In genomic region chr2:25589676-25590205, GRCh38 we compare ENCODE assay signal across 27 cellular contexts.
"Had no signal": no experiment of that assay in that cellular context is flagged by ENCODE, and none has a peak within 500 bp of the region (broad histone marks: within the 10 kb centered on the region; RNA-seq: fewer than 3 reads in every experiment).

No MANE protein-coding gene starts in this region.

- H3K9me3 Mint-ChIP-seq: mesothelial cell of epicardium; naive B cell; natural killer cell; nephron progenitor cell; neural progenitor cell; stimulated activated memory B cell treated with anti-CD40 and anti-IgM and Interleukin-4, amounts not matched to agents 10 μg/mL and 1 μg/mL and 100 μg/mL, for 72 hours; stimulated activated naive CD8-positive, alpha-beta T cell treated with anti-CD3 and anti-CD28 coated beads, Interleukin-15, amount 100 ng/mL, for 72 hours had no signal

- H3K27me3 Mint-ChIP-seq: naive B cell; progenitor cell of endocrine pancreas; stimulated activated memory B cell treated with anti-CD40 and anti-IgM and Interleukin-4, amounts not matched to agents 10 μg/mL and 1 μg/mL and 100 μg/mL, for 72 hours; stimulated activated naive CD8-positive, alpha-beta T cell treated with anti-CD3 and anti-CD28 coated beads, Interleukin-15, amount 100 ng/mL, for 72 hours had no signal

- H3K27me3 ChIP-seq: neural progenitor cell, ovary, right atrium auricular region, right lobe of liver, tibial artery, upper lobe of right lung had no signal

- H3K4me2 ChIP-seq: neural progenitor cell, smooth muscle cell had no signal

- ATAC-seq: natural killer cell; stimulated activated memory B cell treated with anti-CD40 and anti-IgM and Interleukin-4, amounts not matched to agents 10 μg/mL and 1 μg/mL and 100 μg/mL, for 72 hours; stimulated activated naive CD8-positive, alpha-beta T cell treated with anti-CD3 and anti-CD28 coated beads, Interleukin-15, amount 100 ng/mL, for 72 hours had no signal

- FAIRE-seq: urothelium cell line had no signal

- H3K27ac Mint-ChIP-seq: mesothelial cell of epicardium; natural killer cell; nephron progenitor cell; neural progenitor cell; progenitor cell of endocrine pancreas; stimulated activated memory B cell treated with anti-CD40 and anti-IgM and Interleukin-4, amounts not matched to agents 10 μg/mL and 1 μg/mL and 100 μg/mL, for 72 hours; stimulated activated naive CD8-positive, alpha-beta T cell treated with anti-CD3 and anti-CD28 coated beads, Interleukin-15, amount 100 ng/mL, for 72 hours had no signal

- H2AFZ ChIP-seq: neural progenitor cell had no signal

- H3K4me3 ChIP-seq: lower lobe of right lung, neural progenitor cell, ovary, right atrium auricular region, right lobe of liver, smooth muscle cell, thoracic aorta, tibial artery, upper lobe of right lung had no signal

- H3K9me3 ChIP-seq: lower lobe of right lung, ovary, right atrium auricular region, right lobe of liver, thoracic aorta, tibial artery, upper lobe of right lung had no signal

- H3K4me3 Mint-ChIP-seq: mesothelial cell of epicardium; naive B cell; natural killer cell; nephron progenitor cell; neural progenitor cell; stimulated activated memory B cell treated with anti-CD40 and anti-IgM and Interleukin-4, amounts not matched to agents 10 μg/mL and 1 μg/mL and 100 μg/mL, for 72 hours; stimulated activated naive CD8-positive, alpha-beta T cell treated with anti-CD3 and anti-CD28 coated beads, Interleukin-15, amount 100 ng/mL, for 72 hours had no signal

- H3K36me3 ChIP-seq: lower lobe of right lung, neural progenitor cell, ovary, right atrium auricular region, right lobe of liver, thoracic aorta, upper lobe of right lung had no signal

- H3K27ac ChIP-seq: lower lobe of right lung, neural progenitor cell, ovary, right atrium auricular region, right lobe of liver, thoracic aorta, tibial artery, upper lobe of right lung had no signal

- H3K36me3 Mint-ChIP-seq: mesothelial cell of epicardium; natural killer cell; stimulated activated memory B cell treated with anti-CD40 and anti-IgM and Interleukin-4, amounts not matched to agents 10 μg/mL and 1 μg/mL and 100 μg/mL, for 72 hours had no signal

- DNase-seq: islet precursor cell; left cardiac atrium; lower lobe of right lung; mammary epithelial cell; mesendoderm; naive B cell; natural killer cell; nephron progenitor cell; ovary; right lobe of liver; stimulated activated CD4-positive, alpha-beta T cell treated with anti-CD3 and anti-CD28 coated beads, Interleukin-1b, Interleukin-23, amount 100 ng/mL, for 48 hours; stimulated activated CD4-positive, alpha-beta T cell treated with anti-CD3 and anti-CD28 coated beads, Interleukin-2, amount 100 ng/mL, for 48 hours; stimulated activated CD4-positive, alpha-beta T cell treated with anti-CD3 and anti-CD28 coated beads, Interleukin-4, amount 100 ng/mL, for 4 hours; stimulated activated CD8-positive, alpha-beta memory T cell treated with anti-CD3 and anti-CD28 coated beads, Interleukin-4, amount 100 ng/mL, for 48 hours; stimulated activated naive CD4-positive, alpha-beta T cell treated with Interleukin-2 at 50 U/mL for 16 hours; stimulated activated naive CD8-positive, alpha-beta T cell treated with anti-CD3 and anti-CD28 coated beads, Interleukin-15, amount 100 ng/mL, for 72 hours; tibial artery; trophoblast cell; upper lobe of right lung had no signal

- H3K9ac ChIP-seq: neural progenitor cell had no signal

- H3K4me1 ChIP-seq: right atrium auricular region, right lobe of liver, tibial artery, upper lobe of right lung had no signal
